ENCODE assay signal across 20 cellular contexts in genomic region chr2:235937092-235937491, GRCh38.
DNase-seq lines count a peak whose midpoint lies in the region; ATAC-seq and TF ChIP-seq lines count a peak whose summit lies in the region.
"Had no signal": no experiment of that assay in that cellular context is flagged by ENCODE, and none has a peak within 500 bp of the region (broad histone marks: within the 10 kb centered on the region; RNA-seq: fewer than 3 reads in every experiment).

No MANE protein-coding gene starts in this region.

- H3K4me3 ChIP-seq in BLaER1 treated with 17β-estradiol and CSF1 and Interleukin-3, amounts not matched to agents 10 nM and 100 nM = no peak overlapping the region; a peak in 1 of 20 replicates
- H3K4me3 ChIP-seq in choroid plexus epithelial cell (ENCODE audit: low read depth, low read length) = no peak overlapping the region
- H3K4me3 ChIP-seq: GM23248 had no signal

- no peaks in the 10 kb centered on the region; a peak in 1 of 22 replicates for H4K20me1 ChIP-seq in BLaER1 treated with 17β-estradiol and CSF1 and Interleukin-3, amounts not matched to agents 10 nM and 100 nM

- no peaks in the 10 kb centered on the region for H3K27me3 ChIP-seq in BLaER1 treated with 17β-estradiol and CSF1 and Interleukin-3, amounts not matched to agents 10 nM and 100 nM

- ATAC-seq in left lobe of liver = peak; percentile 79
- ATAC-seq in HG03135 (IDR thresholded peaks at IDR 0.05; ENCODE audit: unreplicated experiment) = no peak
- ATAC-seq: SK-N-SH treated with all-trans-retinoic acid at 6 μM for 48 hours had no signal

- H3K36me3 ChIP-seq in BLaER1 treated with 17β-estradiol and CSF1 and Interleukin-3, amounts not matched to agents 10 nM and 100 nM = peaks cover 12 to 75% (median 50%) of the 10 kb centered on the region in 11 experiments

- H3K4me1 ChIP-seq in BLaER1 treated with 17β-estradiol and CSF1 and Interleukin-3, amounts not matched to agents 10 nM and 100 nM = peaks cover 18 to 44% (median 29%) of the 10 kb centered on the region in 10 experiments

- DNase-seq in choroid plexus epithelial cell (ENCODE audit: low read depth) = peak; percentile 72
- DNase-seq in left lobe of liver (ENCODE audit: low spot score) = peak; percentile 42
- peak; percentile 50 for DNase-seq in retina
- DNase-seq in GM19240 (ENCODE audit: insufficient read length, low spot score) = no peak
- no peak for DNase-seq in AML-193 (lab: John Stamatoyannopoulos, UW)
- DNase-seq: C1 segment of cervical spinal cord; CD8-positive, alpha-beta memory T cell; DMS79; GM23248; HCEC 1CT; KG1; NCI-H1105 treated with DMSO at 0.1 percent for 48 hours; NCI-H2029 treated with DMSO at 0.1 percent for 48 hours; NCI-H345; NCI-H524; NCI-H774; NK-92 treated with Interleukin-12 subunit alpha and Interleukin-12 subunit beta, amount 100 ng/mL, for 24 hours had no signal

- H3K9me3 ChIP-seq in BLaER1 treated with 17β-estradiol and CSF1 and Interleukin-3, amounts not matched to agents 10 nM and 100 nM (replicated peaks in 1 of 11) = peaks cover 4 to 35% (median 22%) of the 10 kb centered on the region in 11 experiments; a peak in 20 of 22 replicates

- peak overlapping the region in 5 of 11 experiments; percentile 16 to 32 (median 25); a peak in 8 of 22 replicates for H3K9ac ChIP-seq in BLaER1 treated with 17β-estradiol and CSF1 and Interleukin-3, amounts not matched to agents 10 nM and 100 nM
- H3K9ac ChIP-seq: GM23248 had no signal

- TF ChIP-seq CTCF in choroid plexus epithelial cell (conservative IDR thresholded peaks at IDR 0.05; ENCODE audit: low read depth, low read length) = no peak

- H3K27ac ChIP-seq in BLaER1 treated with 17β-estradiol and CSF1 and Interleukin-3, amounts not matched to agents 10 nM and 100 nM = peak overlapping the region in 5 of 11 experiments; percentile 19 to 61 (median 48); a peak in 9 of 22 replicates
- H3K27ac ChIP-seq: GM23248 had no signal

- H3K4me2 ChIP-seq in BLaER1 treated with 17β-estradiol and CSF1 and Interleukin-3, amounts not matched to agents 10 nM and 100 nM = peak overlapping the region; percentile 57 to 82 (median 72)

Comparison
In these comparisons a context has a peak if more than half of its experiments do, and no peak if none do; other contexts are left out.
1. DNase-seq: peak in choroid plexus epithelial cell (single experiment), left lobe of liver (single experiment) and retina (single experiment); none in GM19240 (single experiment) and AML-193 (0 of 2).